In the genomic region with DNA sequence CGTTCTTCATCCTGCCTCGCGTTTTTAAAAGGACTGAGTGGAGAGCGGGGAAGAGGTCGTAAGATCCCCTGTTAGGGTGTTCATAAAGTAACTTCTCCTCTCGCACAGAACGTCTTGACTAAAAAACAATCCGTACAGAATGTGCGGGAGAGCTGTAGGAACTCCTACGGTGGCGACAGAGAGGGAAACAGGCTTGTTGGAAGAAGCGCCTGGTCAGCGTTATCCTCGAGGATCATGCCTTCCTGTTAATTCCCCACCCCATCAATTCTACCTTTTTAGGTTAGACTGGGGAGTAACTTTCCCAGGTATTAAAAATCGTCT, we compare ENCODE assay signal across 8 cellular contexts. TPM values are rescaled to one million over a fixed set of nuclear protein-coding genes. Genes with fewer than 3 reads are reported as not detected.
DNase-seq lines count a peak whose midpoint lies in the region; ATAC-seq and TF ChIP-seq lines count a peak whose summit lies in the region.

No MANE protein-coding gene starts in this region.

- POLR2A ChIA-PET in naive thymus-derived CD8-positive, alpha-beta T cell (lab: Charles Lee), result interaction anchor here (1.1 to 2.1 kb wide), 7 partner anchors 10 to 1177 kb away, joined by 3 to 13 read pairs (median 7); partner anchors contain the start of genes ALDH1L2, APPL2, HSP90B1 and NFYB

- ATAC-seq in GM18505 (IDR thresholded peaks at IDR 0.05; ENCODE audit: unreplicated experiment) (peak; percentile 3), HG03045 (IDR thresholded peaks at IDR 0.05; ENCODE audit: unreplicated experiment) (peak; percentile 5)
- peak; percentile 15 to 16 for ATAC-seq in naive thymus-derived CD8-positive, alpha-beta T cell

- H3K4me1 Mint-ChIP-seq in endothelial cell (ENCODE audit: unreplicated experiment), result peaks cover 16% of the 10 kb centered on the region
- H3K4me1 Mint-ChIP-seq in naive thymus-derived CD8-positive, alpha-beta T cell, result peaks cover 17 to 48% (median 28%) of the 10 kb centered on the region in 4 donors

- DNase-seq in AG08396 (ENCODE audit: low spot score) (peak; percentile 53), RKO (ENCODE audit: low spot score) (peak; percentile 52), endothelial cell (ENCODE audit: low spot score) (no peak), NOMO-1 treated with DMSO at 0.1 percent for 48 hours (lab: John Stamatoyannopoulos, UW; ENCODE audit: unreplicated experiment) (no peak), ureter (ENCODE audit: low spot score) (no peak)
- no peak for DNase-seq in naive thymus-derived CD8-positive, alpha-beta T cell

- peaks cover 9% of the 10 kb centered on the region for H3K36me3 Mint-ChIP-seq in endothelial cell (ENCODE audit: low read depth, unreplicated experiment)
- peaks cover 4 to 7% (median 4%) of the 10 kb centered on the region in 3 donors for H3K36me3 Mint-ChIP-seq in naive thymus-derived CD8-positive, alpha-beta T cell

- H3K4me3 Mint-ChIP-seq in endothelial cell (ENCODE audit: unreplicated experiment), result peak overlapping the region; percentile 94
- H3K4me3 Mint-ChIP-seq in naive thymus-derived CD8-positive, alpha-beta T cell, result peak overlapping the region; percentile 91 to 98 (median 98)

- no peak for TF ChIP-seq CTCF in endothelial cell (IDR thresholded peaks at IDR 0.05; ENCODE audit: unreplicated experiment)

- H3K9me3 Mint-ChIP-seq in endothelial cell (ENCODE audit: unreplicated experiment), result no peaks in the 10 kb centered on the region
- H3K9me3 Mint-ChIP-seq in naive thymus-derived CD8-positive, alpha-beta T cell, result peaks cover 0 to 4% (median 0%) of the 10 kb centered on the region in 9 donors

- H3K27ac Mint-ChIP-seq in endothelial cell (ENCODE audit: unreplicated experiment), result peak overlapping the region; percentile 93
- peak overlapping the region; percentile 86 to 98 (median 96) for H3K27ac Mint-ChIP-seq in naive thymus-derived CD8-positive, alpha-beta T cell

- TF ChIP-seq POLR2A in GM18505 (IDR thresholded peaks at IDR 0.05; ENCODE audit: borderline replicate concordance, extremely low read depth, insufficient read depth, insufficient read length), result no peak

- H3K27me3 Mint-ChIP-seq in endothelial cell (ENCODE audit: unreplicated experiment), result peaks cover 13% of the 10 kb centered on the region
- peaks cover 4 to 22% (median 13%) of the 10 kb centered on the region in 5 donors for H3K27me3 Mint-ChIP-seq in naive thymus-derived CD8-positive, alpha-beta T cell

RNA-seq across cellular contexts. Expression of gene WASHC4, which starts 0.4 kb away (rescaled TPM):
- total RNA-seq in endothelial cell (ENCODE audit: unreplicated experiment) (90.8 TPM), ureter (54.4 TPM)
- 10 to 100 TPM; 75.1 to 87.8 TPM for total RNA-seq in naive thymus-derived CD8-positive, alpha-beta T cell
- polyA plus RNA-seq in naive thymus-derived CD8-positive, alpha-beta T cell, result 10 to 100 TPM; 25.5 to 30.3 (median 29.0) TPM

RNA-seq across cellular contexts. Expression of gene ALDH1L2, which starts 22.9 kb away (rescaled TPM):
- total RNA-seq in endothelial cell (ENCODE audit: unreplicated experiment) (1.4 TPM), ureter (19.1 TPM)
- total RNA-seq in naive thymus-derived CD8-positive, alpha-beta T cell, result under 1 TPM; 0.14 to 0.47 TPM
- not detected for polyA plus RNA-seq in naive thymus-derived CD8-positive, alpha-beta T cell

Comparison
In these comparisons a context has a peak if more than half of its experiments do, and no peak if none do; other contexts are left out.
1. DNase-seq: peak in AG08396 (single experiment) and RKO (single experiment); none in endothelial cell (single experiment), naive thymus-derived CD8-positive, alpha-beta T cell (0 of 10), NOMO-1 treated with DMSO at 0.1 percent for 48 hours (single experiment) and ureter (single experiment).
2. Peak in every context shown above with its lines, with median percentiles within 50 percentile points of each other: ATAC-seq.